17 cellular contexts compared by ENCODE assay signal in genomic region chr18:44602845-44603244, GRCh38.
DNase-seq lines count a peak whose midpoint lies in the region; ATAC-seq and TF ChIP-seq lines count a peak whose summit lies in the region.
"Had no signal": no experiment of that assay in that cellular context is flagged by ENCODE, and none has a peak within 500 bp of the region (broad histone marks: within the 10 kb centered on the region; RNA-seq: fewer than 3 reads in every experiment).

No MANE protein-coding gene starts in this region.

- H3K4me1 Mint-ChIP-seq in activated B cell treated with CpG ODN at 0.5 μM for 24 hours = peaks cover 11% of the 10 kb centered on the region
- H3K4me1 Mint-ChIP-seq in stimulated activated naive CD8-positive, alpha-beta T cell treated with anti-CD3 and anti-CD28 coated beads, Interleukin-15, amount 100 ng/mL, for 72 hours = no peaks in the 10 kb centered on the region

- H3K36me3 Mint-ChIP-seq in activated B cell treated with CpG ODN at 0.5 μM for 24 hours (ENCODE audit: low read depth) = no peaks in the 10 kb centered on the region

- DNase-seq in HPDE6-E6E7 (ENCODE audit: extremely low spot score) = peak; percentile 45
- DNase-seq in activated B cell treated with CpG ODN at 0.5 μM for 24 hours = no peak
- DNase-seq in foreskin fibroblast = peak; percentile 65 to 86
- no peak for DNase-seq in smooth muscle cell (lab: John Stamatoyannopoulos, UW; ENCODE audit: unreplicated experiment)
- DNase-seq in iPS-NIHi7 (ENCODE audit: extremely low spot score) = no peak
- no peak for DNase-seq in stimulated activated naive CD8-positive, alpha-beta T cell treated with anti-CD3 and anti-CD28 coated beads, Interleukin-15, amount 100 ng/mL, for 72 hours
- no peak for DNase-seq in testis
- DNase-seq: activated naive CD4-positive, alpha-beta T cell treated with Interleukin-2 at 50 U/mL for 16 hours; C1 segment of cervical spinal cord; DMS79; islet precursor cell; NCI-H187 treated with DMSO at 0.1 percent for 48 hours; occipital lobe; stimulated activated naive CD4-positive, alpha-beta T cell had no signal

- no peaks in the 10 kb centered on the region for H3K79me2 ChIP-seq in smooth muscle cell (ENCODE audit: low read depth)

- no peaks in the 10 kb centered on the region for H4K20me1 ChIP-seq in smooth muscle cell (ENCODE audit: low read depth)

- H3K4me3 Mint-ChIP-seq in activated B cell treated with CpG ODN at 0.5 μM for 24 hours = no peak overlapping the region
- no peak overlapping the region for H3K4me3 Mint-ChIP-seq in stimulated activated naive CD8-positive, alpha-beta T cell treated with anti-CD3 and anti-CD28 coated beads, Interleukin-15, amount 100 ng/mL, for 72 hours
- H3K4me3 Mint-ChIP-seq: T-helper 1 cell treated with Interleukin-12 subunit alpha and Interleukin-12 subunit beta and Interleukin-4 antibody, amounts not matched to agents 30 μg/mL and 1 μg/mL, for 36 hours had no signal

- intact Hi-C loops in activated B cell treated with CpG ODN at 0.5 μM for 24 hours (cut with micrococcal nuclease) (no loop called here), testis (cut with DNase I; ENCODE audit: low total_unique reads) (no loop called here)

- H2AFZ ChIP-seq in smooth muscle cell (ENCODE audit: low read depth) = no peak overlapping the region

- H3K4me1 ChIP-seq in smooth muscle cell (ENCODE audit: low read depth) = peaks cover 6% of the 10 kb centered on the region
- peaks cover 11% of the 10 kb centered on the region for H3K4me1 ChIP-seq in testis

- H3K27me3 Mint-ChIP-seq in activated B cell treated with CpG ODN at 0.5 μM for 24 hours = no peaks in the 10 kb centered on the region
- H3K27me3 Mint-ChIP-seq in stimulated activated naive CD8-positive, alpha-beta T cell treated with anti-CD3 and anti-CD28 coated beads, Interleukin-15, amount 100 ng/mL, for 72 hours = peaks cover 9% of the 10 kb centered on the region

- peak overlapping the region; percentile 75 for H3K4me2 ChIP-seq in smooth muscle cell

- H3K4me3 ChIP-seq in foreskin fibroblast (ENCODE audit: low read depth in 1 of 2, low read length in 2 of 2) (no peak overlapping the region), smooth muscle cell (no peak overlapping the region), testis (no peak overlapping the region)
- H3K4me3 ChIP-seq: vagina had no signal

- peak; percentile 81 for ATAC-seq in activated B cell treated with CpG ODN at 0.5 μM for 24 hours (ENCODE audit: low read depth)
- no peak for ATAC-seq in stimulated activated naive CD8-positive, alpha-beta T cell treated with anti-CD3 and anti-CD28 coated beads, Interleukin-15, amount 100 ng/mL, for 72 hours
- ATAC-seq: activated CD4-positive, CD25-positive, alpha-beta regulatory T cell treated with anti-CD3 and anti-CD28 coated beads, Interleukin-2, amount 50 U/mL, for 24 hours had no signal

- WGBS in smooth muscle cell (ENCODE audit: low lambda C conversion rate) = 52% methylated on average over 1 of the region's 1 CpG
- 74 to 81% methylated on average over 1 of the region's 1 CpG for WGBS in testis, 2 donors

- TF ChIP-seq POLR2A in testis (IDR thresholded peaks at IDR 0.05) = no peak

- H3K27me3 ChIP-seq in smooth muscle cell (ENCODE audit: low read depth) (no peaks in the 10 kb centered on the region), testis (no peaks in the 10 kb centered on the region)
- H3K27me3 ChIP-seq: vagina had no signal

- no peak overlapping the region for H3K9ac ChIP-seq in smooth muscle cell (ENCODE audit: low read depth)

- H3K9me3 ChIP-seq in smooth muscle cell (replicated peaks; ENCODE audit: low read depth) (no peaks in the 10 kb centered on the region), testis (no peaks in the 10 kb centered on the region)
- H3K9me3 ChIP-seq: vagina had no signal

- peaks cover 2% of the 10 kb centered on the region for H3K9me3 Mint-ChIP-seq in activated B cell treated with CpG ODN at 0.5 μM for 24 hours
- H3K9me3 Mint-ChIP-seq in stimulated activated naive CD8-positive, alpha-beta T cell treated with anti-CD3 and anti-CD28 coated beads, Interleukin-15, amount 100 ng/mL, for 72 hours = peaks cover 0 to 6% of the 10 kb centered on the region in 2 donors
- H3K9me3 Mint-ChIP-seq: T-helper 1 cell treated with Interleukin-12 subunit alpha and Interleukin-12 subunit beta and Interleukin-4 antibody, amounts not matched to agents 30 μg/mL and 1 μg/mL, for 36 hours had no signal

- TF ChIP-seq CTCF in activated B cell treated with CpG ODN at 0.5 μM for 24 hours (IDR thresholded peaks at IDR 0.05) (no peak), foreskin fibroblast (IDR thresholded peaks at IDR 0.05; ENCODE audit: low read depth, low read length) (no peak), smooth muscle cell (IDR thresholded peaks at IDR 0.05; ENCODE audit: borderline replicate concordance, insufficient read depth, poor library complexity, severe bottlenecking) (no peak), testis (IDR thresholded peaks at IDR 0.05) (no peak)

- peaks cover 19% of the 10 kb centered on the region for H3F3A ChIP-seq in smooth muscle cell (ENCODE audit: low read depth)

- CTCF ChIA-PET in activated B cell treated with CpG ODN at 0.5 μM for 24 hours (lab: Charles Lee) = no interaction called here

- H3K27ac ChIP-seq in smooth muscle cell (ENCODE audit: low read depth) (peak overlapping the region; percentile 93), testis (no peak overlapping the region)
- H3K27ac ChIP-seq: vagina had no signal

- POLR2A ChIA-PET in activated B cell treated with CpG ODN at 0.5 μM for 24 hours (lab: Charles Lee) = no interaction called here

- no peaks in the 10 kb centered on the region for H3K36me3 ChIP-seq in smooth muscle cell (ENCODE audit: low read depth)
- H3K36me3 ChIP-seq in testis (ENCODE audit: low read depth, missing control alignments) = no peaks in the 10 kb centered on the region
- H3K36me3 ChIP-seq: vagina had no signal

- peak overlapping the region; percentile 1 for H3K27ac Mint-ChIP-seq in activated B cell treated with CpG ODN at 0.5 μM for 24 hours
- H3K27ac Mint-ChIP-seq in stimulated activated naive CD8-positive, alpha-beta T cell treated with anti-CD3 and anti-CD28 coated beads, Interleukin-15, amount 100 ng/mL, for 72 hours = no peak overlapping the region
- H3K27ac Mint-ChIP-seq: T-helper 1 cell treated with Interleukin-12 subunit alpha and Interleukin-12 subunit beta and Interleukin-4 antibody, amounts not matched to agents 30 μg/mL and 1 μg/mL, for 36 hours had no signal

Comparison
In these comparisons a context has a peak if more than half of its experiments do, and no peak if none do; other contexts are left out.
1. DNase-seq: peak in HPDE6-E6E7 (single experiment) and foreskin fibroblast (2 of 2); none in activated B cell treated with CpG ODN at 0.5 μM for 24 hours (single experiment), smooth muscle cell (single experiment), iPS-NIHi7 (single experiment), stimulated activated naive CD8-positive, alpha-beta T cell treated with anti-CD3 and anti-CD28 coated beads, Interleukin-15, amount 100 ng/mL, for 72 hours (0 of 2) and testis (single experiment).